In genomic region chr3:136195258-136196063, GRCh38 we compare ENCODE assay signal across 8 cellular contexts. TPM values are rescaled to one million over a fixed set of nuclear protein-coding genes. Genes with fewer than 3 reads are reported as not detected.
DNase-seq lines count a peak whose midpoint lies in the region; ATAC-seq, FAIRE-seq and TF ChIP-seq lines count a peak whose summit lies in the region.

No MANE protein-coding gene starts in this region.

- intact Hi-C loops in activated CD4-positive, alpha-beta T cell treated with anti-CD3 and anti-CD28 coated beads for 36 hours (cut with DNase I, micrococcal nuclease): loop anchor here (1.0 to 10.0 kb wide), 10 partner anchors 53 to 1979 kb away; partner anchors contain the start of genes PCCB (in 2 of the 2), CEP63 (in 1 of the 2), DBR1 (in 1 of the 2) and NCK1 (in 1 of the 2)
- intact Hi-C loops in HepG2 (cut with micrococcal nuclease; ENCODE audit: unreplicated experiment): loop anchor here (1.0 to 10.0 kb wide), 2 partner anchors 55 to 559 kb away; partner anchors contain the start of genes PCCB and STAG1

- H3K27me3 Mint-ChIP-seq in activated CD4-positive, alpha-beta T cell treated with anti-CD3 and anti-CD28 coated beads for 36 hours: no peaks in the 10 kb centered on the region

- peak in 1 of 2 experiments; percentile 15; a peak in 1 of 4 replicates for TF ChIP-seq POLR2A in HepG2 (IDR thresholded peaks at IDR 0.05; ENCODE audit: insufficient read depth in 1 of 2, low read depth in 2 of 2, low read length in 2 of 2)

- no peak for FAIRE-seq in HepG2 (lab: Jason Lieb, UNC)

- WGBS in HepG2 (ENCODE audit: low lambda C conversion rate): no CpG with 5 or more reads among the region's 103 CpGs

- H3K36me3 ChIP-seq in HepG2 (replicated peaks in 1 of 2; ENCODE audit: control insufficient read depth in 1 of 2, insufficient read depth in 2 of 2, low read length in 2 of 2): no peaks in the 10 kb centered on the region

- H3K9ac ChIP-seq in HepG2 (ENCODE audit: insufficient read depth, low read depth, low read length): peak overlapping the region; percentile 99

- H4K20me1 ChIP-seq in HepG2 (ENCODE audit: insufficient read depth, low read length): peaks cover 48% of the 10 kb centered on the region

- H3K27ac ChIP-seq in VCaP: peak overlapping the region; percentile 99
- H3K27ac ChIP-seq in HepG2 (ENCODE audit: extremely low read length, insufficient read depth, low read length): peak overlapping the region; percentile 92

- POLR2A ChIA-PET in activated CD4-positive, alpha-beta T cell treated with anti-CD3 and anti-CD28 coated beads for 36 hours (lab: Charles Lee): interaction anchor here (0.6 to 2.3 kb wide), 8 partner anchors 12 to 557 kb away, joined by 3 to 24 read pairs (median 6); partner anchors contain the start of gene STAG1
- POLR2A ChIA-PET in HepG2 (lab: Yijun Ruan, JAX): interaction anchor here (0.7 to 4.9 kb wide), 17 partner anchors 9 to 1992 kb away, joined by 3 to 131 read pairs (median 6); partner anchors contain the start of genes ARMC8, NCK1, PCCB and STAG1

- no TSS peak for BruUV-seq in HepG2 (replicated peaks; lab: Mats Ljungman, UMichigan)

- peaks cover 59% of the 10 kb centered on the region for H3K79me2 ChIP-seq in HepG2 (ENCODE audit: insufficient read depth, low read length)

- no peak overlapping the region for H2AFZ ChIP-seq in HepG2 (ENCODE audit: low read length)

- peak overlapping the region; percentile 100 for H3K4me3 Mint-ChIP-seq in activated CD4-positive, alpha-beta T cell treated with anti-CD3 and anti-CD28 coated beads for 36 hours

- H3K9me3 ChIP-seq in HepG2 (ENCODE audit: low read length): no peaks in the 10 kb centered on the region

- peaks cover 33% of the 10 kb centered on the region for H3K4me1 ChIP-seq in HepG2 (ENCODE audit: insufficient read depth, low read length)

- no peaks in the 10 kb centered on the region for H3K27me3 ChIP-seq in HepG2 (ENCODE audit: control insufficient read depth in 1 of 2, insufficient read depth in 2 of 2, low read length in 2 of 2)

- peak; percentile 88 for DNase-seq in activated CD4-positive, alpha-beta T cell treated with anti-CD3 and anti-CD28 coated beads for 36 hours
- no peak for DNase-seq in activated CD4-positive, alpha-beta T cell treated with anti-CD3 and anti-CD28 coated beads for 4 hours
- DNase-seq in NCI-H146 (lab: John Stamatoyannopoulos, UW) (peak; percentile 95), dedifferentiated amniotic fluid mesenchymal stem cell (ENCODE audit: extremely low spot score) (peak; percentile 34), HepG2 (ENCODE audit: low spot score) (peak; percentile 61)
- DNase-seq in stimulated activated CD4-positive, alpha-beta T cell treated with anti-CD3 and anti-CD28 coated beads, Interleukin-4, amount 100 ng/mL, for 24 hours: peak; percentile 73

- H3K27ac Mint-ChIP-seq in activated CD4-positive, alpha-beta T cell treated with anti-CD3 and anti-CD28 coated beads for 36 hours: peak overlapping the region; percentile 98

- H3K9me3 Mint-ChIP-seq in activated CD4-positive, alpha-beta T cell treated with anti-CD3 and anti-CD28 coated beads for 36 hours (ENCODE audit: low read depth): no peaks in the 10 kb centered on the region

- ATAC-seq in activated CD4-positive, alpha-beta T cell treated with anti-CD3 and anti-CD28 coated beads for 36 hours: peak; percentile 4
- peak; percentile 37 for ATAC-seq in HG02642 (IDR thresholded peaks at IDR 0.05; ENCODE audit: poor library complexity, unreplicated experiment)
- peak; percentile 61 for ATAC-seq in HepG2

- in situ Hi-C loops in HepG2 (cut with HindIII; ENCODE audit: extremely low pct_ligation_motif_present, low pct_unique_long_range_greater_than_20kb): loop anchor here (5.0 kb wide), 1 partner anchor 52 kb away; no protein-coding TSS in a partner anchor

- TF ChIP-seq CTCF in VCaP (conservative IDR thresholded peaks at IDR 0.05) (no peak), HepG2 (CRISPR knock-in tag; IDR thresholded peaks at IDR 0.05) (no peak; the same call in 1 of the 2 replicates)

- TF ChIP-seq RAD21 in HepG2 (CRISPR knock-in tag; IDR thresholded peaks at IDR 0.05): no peak; the same call in 1 of the 2 replicates

- H3K4me2 ChIP-seq in HepG2 (ENCODE audit: low read depth, low read length): peak overlapping the region; percentile 79

- peaks cover 36% of the 10 kb centered on the region for H3K4me1 Mint-ChIP-seq in activated CD4-positive, alpha-beta T cell treated with anti-CD3 and anti-CD28 coated beads for 36 hours

- CTCF ChIA-PET in activated CD4-positive, alpha-beta T cell treated with anti-CD3 and anti-CD28 coated beads for 36 hours (lab: Charles Lee): interaction anchor here (0.7 to 1.0 kb wide), 5 partner anchors 12 to 557 kb away, joined by 3 to 4 read pairs (median 3); partner anchors contain the start of gene STAG1
- CTCF ChIA-PET in HepG2 (lab: Yijun Ruan, JAX; ENCODE audit: low intra/inter-chr PET ratio, low total read pairs): no interaction called here

- peak overlapping the region; percentile 80 to 93 (median 89) for H3K4me3 ChIP-seq in HepG2 (replicated peaks in 1 of 3; ENCODE audit: insufficient read depth in 1 of 3, low read depth in 2 of 3, low read length in 3 of 3)

- peaks cover 46% of the 10 kb centered on the region for H3K36me3 Mint-ChIP-seq in activated CD4-positive, alpha-beta T cell treated with anti-CD3 and anti-CD28 coated beads for 36 hours (ENCODE audit: low read depth)

- TF ChIP-seq EP300 in HepG2 (IDR thresholded peaks at IDR 0.05; ENCODE audit: low read depth in 2 of 2, low read length in 2 of 2): no peak
- TF ChIP-seq EP300 in HepG2 (CRISPR knock-in tag; IDR thresholded peaks at IDR 0.05; ENCODE audit: borderline replicate concordance): no peak

TF ChIP-seq in HepG2, 621 proteins besides CTCF, POLR2A, EP300 and RAD21 (continues in another document):
- no peak for TF ChIP-seq MIER2 (CRISPR knock-in tag; IDR thresholded peaks at IDR 0.05)

RNA-seq across cellular contexts. Expression of gene MSL2, which starts 0.7 kb away (rescaled TPM):
- total RNA-seq in activated CD4-positive, alpha-beta T cell treated with anti-CD3 and anti-CD28 coated beads for 36 hours: 10 to 100 TPM; 39.5 to 48.3 TPM
- total RNA-seq in HepG2 (2016; rRNA removed; fragmentation: Illumina TruSeq; extraction: Trizol): 11.7 and 17.1 TPM in 2 replicates
- total RNA-seq in HepG2 (2016; cell fraction: cytosol; rRNA removed; fragmentation: Illumina TruSeq; extraction: Trizol; ENCODE audit: low read depth): 1.8 and 2.0 TPM in 2 replicates
- 10.6 and 15.3 TPM in 2 replicates for total RNA-seq in HepG2 (2016; cell fraction: insoluble cytoplasmic fraction; rRNA removed; fragmentation: Illumina TruSeq; extraction: Trizol)
- 8.2 and 11.6 TPM in 2 replicates for total RNA-seq in HepG2 (2016; cell fraction: membrane; rRNA removed; fragmentation: Illumina TruSeq; extraction: Trizol)
- 17.1 and 20.1 TPM in 2 replicates for total RNA-seq in HepG2 (2016; cell fraction: nucleus; rRNA removed; fragmentation: Illumina TruSeq; extraction: Trizol)
- 4.8 and 6.9 TPM in 2 replicates for polyA plus RNA-seq in HepG2 (2011; rRNA removed)
- polyA plus RNA-seq in HepG2 (2011; cell fraction: cytosol; rRNA removed): 2.3 and 3.2 TPM in 2 replicates
- polyA plus RNA-seq in HepG2 (2011; cell fraction: nucleus; rRNA removed): 5.1 and 5.2 TPM in 2 replicates
- 12.3 and 16.1 TPM in 2 replicates for polyA plus RNA-seq in HepG2 (2012)
- 0.44 and 0.52 TPM in 2 replicates for polyA plus RNA-seq in HepG2 (2016; cell fraction: cytosol; fragmentation: Illumina TruSeq; extraction: Trizol; ENCODE audit: low read depth)
- 11.7 and 11.8 TPM in 2 replicates for polyA plus RNA-seq in HepG2 (2016; cell fraction: insoluble cytoplasmic fraction; fragmentation: Illumina TruSeq; extraction: Trizol; ENCODE audit: low read depth)
- polyA plus RNA-seq in HepG2 (2016; cell fraction: membrane; fragmentation: Illumina TruSeq; extraction: Trizol; ENCODE audit: low read depth): 3.9 and 4.0 TPM in 2 replicates
- polyA plus RNA-seq in HepG2 (2016; cell fraction: nucleus; fragmentation: Illumina TruSeq; extraction: Trizol; ENCODE audit: insufficient read depth, low read depth): 21.5 and 22.8 TPM in 2 replicates
- polyA minus RNA-seq in HepG2 (2011; rRNA and poly(A)+ RNA removed; ENCODE audit: low replicate concordance): 10.5 and 12.2 TPM in 2 replicates
- polyA minus RNA-seq in HepG2 (2011; cell fraction: cytosol; rRNA and poly(A)+ RNA removed): 7.3 and 8.4 TPM in 2 replicates
- 20.3 and 20.6 TPM in 2 replicates for polyA minus RNA-seq in HepG2 (2011; cell fraction: nucleus; rRNA and poly(A)+ RNA removed)

RNA-seq across cellular contexts. Expression of gene PCCB, which starts 54.7 kb away (rescaled TPM):
- 10 to 100 TPM; 45.3 to 51.8 TPM for total RNA-seq in activated CD4-positive, alpha-beta T cell treated with anti-CD3 and anti-CD28 coated beads for 36 hours
- total RNA-seq in HepG2 (2016; rRNA removed; fragmentation: Illumina TruSeq; extraction: Trizol): 88.7 and 92.6 TPM in 2 replicates
- 12.6 and 13.9 TPM in 2 replicates for total RNA-seq in HepG2 (2016; cell fraction: cytosol; rRNA removed; fragmentation: Illumina TruSeq; extraction: Trizol; ENCODE audit: low read depth)
- total RNA-seq in HepG2 (2016; cell fraction: insoluble cytoplasmic fraction; rRNA removed; fragmentation: Illumina TruSeq; extraction: Trizol): 86.2 and 86.5 TPM in 2 replicates
- 18.4 and 19.4 TPM in 2 replicates for total RNA-seq in HepG2 (2016; cell fraction: membrane; rRNA removed; fragmentation: Illumina TruSeq; extraction: Trizol)
- 39.0 and 46.0 TPM in 2 replicates for total RNA-seq in HepG2 (2016; cell fraction: nucleus; rRNA removed; fragmentation: Illumina TruSeq; extraction: Trizol)
- polyA plus RNA-seq in HepG2 (2011; rRNA removed): 65.7 and 84.1 TPM in 2 replicates
- 73.5 and 80.5 TPM in 2 replicates for polyA plus RNA-seq in HepG2 (2011; cell fraction: cytosol; rRNA removed)
- 32.3 and 33.5 TPM in 2 replicates for polyA plus RNA-seq in HepG2 (2011; cell fraction: nucleus; rRNA removed)
- 46.3 and 51.2 TPM in 2 replicates for polyA plus RNA-seq in HepG2 (2012)
- 8.8 and 9.8 TPM in 2 replicates for polyA plus RNA-seq in HepG2 (2016; cell fraction: cytosol; fragmentation: Illumina TruSeq; extraction: Trizol; ENCODE audit: low read depth)
- polyA plus RNA-seq in HepG2 (2016; cell fraction: insoluble cytoplasmic fraction; fragmentation: Illumina TruSeq; extraction: Trizol; ENCODE audit: low read depth): 79.0 and 82.3 TPM in 2 replicates
- 12.1 and 16.2 TPM in 2 replicates for polyA plus RNA-seq in HepG2 (2016; cell fraction: membrane; fragmentation: Illumina TruSeq; extraction: Trizol; ENCODE audit: low read depth)
- polyA plus RNA-seq in HepG2 (2016; cell fraction: nucleus; fragmentation: Illumina TruSeq; extraction: Trizol; ENCODE audit: insufficient read depth, low read depth): 48.2 and 50.0 TPM in 2 replicates
- polyA minus RNA-seq in HepG2 (2011; rRNA and poly(A)+ RNA removed; ENCODE audit: low replicate concordance): 84.6 and 96.9 TPM in 2 replicates
- polyA minus RNA-seq in HepG2 (2011; cell fraction: cytosol; rRNA and poly(A)+ RNA removed): 40.2 and 42.1 TPM in 2 replicates
- 25.9 and 27.0 TPM in 2 replicates for polyA minus RNA-seq in HepG2 (2011; cell fraction: nucleus; rRNA and poly(A)+ RNA removed)

Comparison
In these comparisons a context has a peak if more than half of its experiments do, and no peak if none do; other contexts are left out.
1. DNase-seq: peak in activated CD4-positive, alpha-beta T cell treated with anti-CD3 and anti-CD28 coated beads for 36 hours (single experiment), NCI-H146 (single experiment), dedifferentiated amniotic fluid mesenchymal stem cell (single experiment), HepG2 (single experiment) and stimulated activated CD4-positive, alpha-beta T cell treated with anti-CD3 and anti-CD28 coated beads, Interleukin-4, amount 100 ng/mL, for 24 hours (single experiment); none in activated CD4-positive, alpha-beta T cell treated with anti-CD3 and anti-CD28 coated beads for 4 hours (0 of 2).
2. ATAC-seq: peak in every context shown above with its lines; median percentile 61 in HepG2; 37 in HG02642; 4 in activated CD4-positive, alpha-beta T cell treated with anti-CD3 and anti-CD28 coated beads for 36 hours.